1 cellular context compared by ENCODE assay signal in genomic region chr1:154760469-154760933, GRCh38.
TF ChIP-seq lines count a peak whose summit lies in the region.

No MANE protein-coding gene starts in this region.

TF ChIP-seq in HepG2, 621 proteins besides CTCF, POLR2A, EP300 and RAD21 (continued from another document and continues in another):
- TF ChIP-seq ZNF574 (CRISPR knock-in tag; IDR thresholded peaks at IDR 0.05) (peak; percentile 25; the same call in 1 of the 2 replicates), ZMYM4 (CRISPR knock-in tag; IDR thresholded peaks at IDR 0.05) (no peak), ZGPAT (CRISPR knock-in tag; IDR thresholded peaks at IDR 0.05) (0 out of 2 replicates have a peak, but pooled peaks have one; percentile 26), ZNF343 (CRISPR knock-in tag; IDR thresholded peaks at IDR 0.05) (no peak), CHCHD3 (CRISPR knock-in tag; IDR thresholded peaks at IDR 0.05) (no peak), HIVEP1 (CRISPR knock-in tag; IDR thresholded peaks at IDR 0.05) (no peak), CREM (IDR thresholded peaks at IDR 0.05) (no peak), CREM (CRISPR knock-in tag; IDR thresholded peaks at IDR 0.05) (no peak), MAX (IDR thresholded peaks at IDR 0.05) (peak; percentile 52; the same call in 1 of the 2 replicates), RARG (CRISPR knock-in tag; IDR thresholded peaks at IDR 0.05; ENCODE audit: low read depth) (no peak), CCAR2 (optimal IDR thresholded peaks at IDR 0.05; ENCODE audit: low read depth, low read length) (no peak), MEIS2 (CRISPR knock-in tag; IDR thresholded peaks at IDR 0.05) (0 out of 2 replicates have a peak, but pooled peaks have one; percentile 43), FOXO4 (CRISPR knock-in tag; conservative IDR thresholded peaks at IDR 0.05) (no peak), ZNF18 (CRISPR knock-in tag; IDR thresholded peaks at IDR 0.05; ENCODE audit: insufficient replicate concordance) (no peak), THAP8 (CRISPR knock-in tag; IDR thresholded peaks at IDR 0.05; ENCODE audit: borderline replicate concordance) (no peak), ZNF672 (CRISPR knock-in tag; IDR thresholded peaks at IDR 0.05) (no peak), ATF4 (CRISPR knock-in tag; IDR thresholded peaks at IDR 0.05) (no peak), NFIB (CRISPR knock-in tag; IDR thresholded peaks at IDR 0.05; ENCODE audit: borderline replicate concordance) (no peak), RARA (CRISPR knock-in tag; IDR thresholded peaks at IDR 0.05) (no peak), ZNF274 (CRISPR knock-in tag; IDR thresholded peaks at IDR 0.05) (no peak), ZNF292 (CRISPR knock-in tag; IDR thresholded peaks at IDR 0.05; ENCODE audit: borderline replicate concordance, low read depth) (no peak), ZFP91 (CRISPR knock-in tag; IDR thresholded peaks at IDR 0.05; ENCODE audit: borderline replicate concordance) (peak; percentile 50; the same call in 1 of the 2 replicates), PBX3 (CRISPR knock-in tag; IDR thresholded peaks at IDR 0.05; ENCODE audit: borderline replicate concordance) (no peak), TFE3 (CRISPR knock-in tag; IDR thresholded peaks at IDR 0.05) (no peak), SP5 (CRISPR knock-in tag; IDR thresholded peaks at IDR 0.05; ENCODE audit: borderline replicate concordance, low read depth) (no peak), ZZZ3 (CRISPR knock-in tag; IDR thresholded peaks at IDR 0.05; ENCODE audit: borderline replicate concordance) (no peak), ZNF326 (CRISPR knock-in tag; IDR thresholded peaks at IDR 0.05; ENCODE audit: borderline replicate concordance) (no peak), DR1 (CRISPR knock-in tag; IDR thresholded peaks at IDR 0.05) (no peak), RAD51 (IDR thresholded peaks at IDR 0.05; ENCODE audit: borderline replicate concordance) (no peak), ZNF800 (CRISPR knock-in tag; IDR thresholded peaks at IDR 0.05) (peak; percentile 85), YEATS4 (CRISPR knock-in tag; IDR thresholded peaks at IDR 0.05; ENCODE audit: borderline replicate concordance) (no peak), NFE2 (CRISPR knock-in tag; IDR thresholded peaks at IDR 0.05) (no peak), HOXA9 (CRISPR knock-in tag; IDR thresholded peaks at IDR 0.05; ENCODE audit: borderline replicate concordance) (peak; percentile 74; the same call in 1 of the 2 replicates), ZNF768 (CRISPR knock-in tag; IDR thresholded peaks at IDR 0.05) (peak; percentile 31; the same call in 1 of the 2 replicates), SRY (CRISPR knock-in tag; IDR thresholded peaks at IDR 0.05) (no peak), ZNF230 (CRISPR knock-in tag; IDR thresholded peaks at IDR 0.05) (no peak), TIGD3 (CRISPR knock-in tag; IDR thresholded peaks at IDR 0.05; ENCODE audit: borderline replicate concordance) (no peak), ZBTB39 (CRISPR knock-in tag; IDR thresholded peaks at IDR 0.05) (no peak), BCL6 (CRISPR knock-in tag; IDR thresholded peaks at IDR 0.05) (no peak), BATF2 (CRISPR knock-in tag; IDR thresholded peaks at IDR 0.05) (no peak)
